ENCODE assay signal across 30 cellular contexts in the genomic region with DNA sequence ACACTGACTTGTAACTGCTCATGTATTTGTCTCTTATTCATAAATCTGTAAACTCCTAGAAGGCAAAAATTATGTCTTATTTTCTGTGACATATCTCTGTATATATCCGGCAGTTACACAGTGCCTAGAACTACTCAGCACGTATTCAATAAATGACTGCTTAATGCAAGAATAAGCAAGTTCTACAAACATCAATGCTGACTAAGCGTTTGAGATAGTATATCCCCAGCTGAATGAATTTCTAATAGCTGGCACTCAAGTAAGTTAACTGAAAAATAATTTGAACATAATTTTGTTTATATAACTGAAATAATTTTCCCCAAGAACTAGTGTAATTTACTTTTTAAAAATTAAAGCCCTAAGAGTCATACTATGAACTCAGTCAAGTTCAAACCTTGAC.
"Had no signal": no experiment of that assay in that cellular context is flagged by ENCODE, and none has a peak within 500 bp of the region (broad histone marks: within the 10 kb centered on the region; RNA-seq: fewer than 3 reads in every experiment).

No MANE protein-coding gene starts in this region.

- H3K9me3 ChIP-seq: esophagus squamous epithelium, gastroesophageal sphincter, heart right ventricle had no signal

- FAIRE-seq: astrocyte, bronchial epithelial cell, endometrium, endothelial cell of umbilical vein had no signal

- ATAC-seq: activated CD4-positive, CD25-positive, alpha-beta regulatory T cell treated with anti-CD3 and anti-CD28 coated beads, Interleukin-2, amount 50 U/mL, for 24 hours; activated CD8-positive, alpha-beta T cell treated with anti-CD3 and anti-CD28 coated beads for 36 hours; gastroesophageal sphincter; heart right ventricle; T-helper 17 cell had no signal

- H3K27me3 Mint-ChIP-seq: activated B cell treated with CpG ODN at 0.5 μM for 24 hours; activated CD8-positive, alpha-beta T cell treated with anti-CD3 and anti-CD28 coated beads for 36 hours; activated naive CD4-positive, alpha-beta T cell treated with anti-CD3 and anti-CD28 coated beads, Interleukin-2, amount 10 ng/mL, durations not matched to agents 7 days and 5 days; activated naive CD8-positive, alpha-beta T cell; T-helper 17 cell had no signal

- H3K27ac Mint-ChIP-seq: activated B cell treated with CpG ODN at 0.5 μM for 24 hours; activated naive CD4-positive, alpha-beta T cell treated with anti-CD3 and anti-CD28 coated beads, Interleukin-2, amount 10 ng/mL, durations not matched to agents 7 days and 5 days; activated naive CD8-positive, alpha-beta T cell; T-helper 2 cell treated with Interferon-gamma antibody and Interleukin-4, amounts not matched to agents 5 μg/mL and 100 μg/mL, for 36 hours had no signal

- H3K4me3 Mint-ChIP-seq: activated B cell treated with CpG ODN at 0.5 μM for 24 hours; activated CD8-positive, alpha-beta T cell treated with anti-CD3 and anti-CD28 coated beads for 36 hours; activated naive CD4-positive, alpha-beta T cell treated with anti-CD3 and anti-CD28 coated beads, Interleukin-2, amount 10 ng/mL, durations not matched to agents 7 days and 5 days; activated naive CD8-positive, alpha-beta T cell; T-helper 2 cell treated with Interferon-gamma antibody and Interleukin-4, amounts not matched to agents 5 μg/mL and 100 μg/mL, for 36 hours had no signal

- H3K9me3 Mint-ChIP-seq: activated B cell treated with CpG ODN at 0.5 μM for 24 hours; activated CD8-positive, alpha-beta T cell treated with anti-CD3 and anti-CD28 coated beads for 36 hours; activated naive CD4-positive, alpha-beta T cell treated with anti-CD3 and anti-CD28 coated beads, Interleukin-2, amount 10 ng/mL, durations not matched to agents 7 days and 5 days; T-helper 2 cell treated with Interferon-gamma antibody and Interleukin-4, amounts not matched to agents 5 μg/mL and 100 μg/mL, for 36 hours had no signal

- H3K4me3 ChIP-seq: esophagus squamous epithelium, gastroesophageal sphincter, heart right ventricle had no signal

- H3K36me3 ChIP-seq: brain microvascular endothelial cell, gastroesophageal sphincter, WERI-Rb-1 had no signal

- H3K4me1 Mint-ChIP-seq: activated B cell treated with CpG ODN at 0.5 μM for 24 hours; activated naive CD4-positive, alpha-beta T cell treated with anti-CD3 and anti-CD28 coated beads, Interleukin-2, amount 10 ng/mL, durations not matched to agents 7 days and 5 days had no signal

- H3K27ac ChIP-seq: brain microvascular endothelial cell, epithelial cell of prostate, esophagus squamous epithelium, gastroesophageal sphincter, heart right ventricle, WERI-Rb-1 had no signal

- DNase-seq: activated B cell treated with CpG ODN at 0.5 μM for 24 hours; activated CD4-positive, alpha-beta T cell treated with anti-CD3 and anti-CD28 coated beads for 48 hours; activated CD4-positive, alpha-beta T cell treated with anti-CD3 and anti-CD28 coated beads, Interleukin-2, amount 50 U/mL, for 1 hour; activated CD4-positive, alpha-beta T cell treated with anti-CD3 and anti-CD28 coated beads, Interleukin-2, amount 50 U/mL, for 48 hours; activated CD8-positive, alpha-beta memory T cell treated with anti-CD3 and anti-CD28 coated beads for 24 hours; activated CD8-positive, alpha-beta T cell treated with anti-CD3 and anti-CD28 coated beads for 36 hours; activated gamma-delta T cell; activated naive CD4-positive, alpha-beta T cell; activated naive CD4-positive, alpha-beta T cell treated with anti-CD3 and anti-CD28 coated beads, Interleukin-2, amount 10 ng/mL, durations not matched to agents 7 days and 5 days; activated T-cell treated with anti-CD3 and anti-CD28 coated beads, Interleukin-2, amount 50 U/mL, for 48 hours; amniotic stem cell; anterior cingulate cortex; brain microvascular endothelial cell; effector CD8-positive, alpha-beta T cell; esophagus squamous epithelium; foreskin melanocyte; heart right ventricle; T-helper 1 cell; T-helper 17 cell; T1000; WERI-Rb-1 had no signal

- H3K27me3 ChIP-seq: brain microvascular endothelial cell, esophagus squamous epithelium, gastroesophageal sphincter, heart right ventricle had no signal

- H3K4me1 ChIP-seq: esophagus squamous epithelium, gastroesophageal sphincter had no signal
